In the genomic region with DNA sequence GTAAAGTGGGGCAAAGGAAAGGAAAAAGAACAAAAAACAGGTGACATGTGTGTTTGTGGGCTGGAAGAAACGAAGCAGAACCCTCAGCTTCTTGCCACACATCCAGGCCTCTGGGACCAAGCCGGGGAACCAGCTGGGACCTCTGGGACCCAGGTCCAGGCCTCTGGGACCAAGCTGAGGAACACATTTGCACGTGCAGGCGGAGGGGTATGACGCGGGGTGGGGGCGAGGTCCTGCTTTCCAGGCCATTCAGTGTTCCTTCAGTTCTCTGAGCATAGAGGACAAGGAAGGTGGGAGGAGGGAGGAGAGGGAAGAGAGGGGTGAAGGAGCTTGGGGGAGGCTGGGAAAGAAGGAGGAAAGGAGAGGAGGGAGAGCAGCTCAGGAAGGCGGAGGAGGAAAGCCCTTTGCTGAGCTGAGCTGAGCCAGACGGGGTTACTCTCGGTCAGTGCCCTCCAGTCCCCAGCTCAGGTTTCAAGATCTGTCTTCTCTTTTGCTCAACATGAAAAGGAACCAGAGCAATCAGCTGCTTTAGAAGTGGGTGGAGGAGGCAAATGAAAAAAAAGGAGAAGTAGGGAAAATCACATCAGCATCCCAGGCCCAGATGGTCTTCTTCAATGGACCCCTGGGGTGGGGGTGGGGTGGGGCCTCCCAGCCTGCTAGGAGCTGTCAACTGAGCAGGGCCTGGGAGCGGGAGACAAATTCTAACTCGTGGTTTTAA, we compare ENCODE assay signal across 8 cellular contexts. TPM values are rescaled to one million over a fixed set of nuclear protein-coding genes. Genes with fewer than 3 reads are reported as not detected.
DNase-seq lines count a peak whose midpoint lies in the region; ATAC-seq and TF ChIP-seq lines count a peak whose summit lies in the region.

No MANE protein-coding gene starts in this region.

- TF ChIP-seq CTCF in epithelial cell of proximal tubule (conservative IDR thresholded peaks at IDR 0.05; ENCODE audit: low read depth, low read length), result no peak

- no peaks in the 10 kb centered on the region for H3K4me1 ChIP-seq in naive thymus-derived CD4-positive, alpha-beta T cell (ENCODE audit: control insufficient read depth in 2 of 2, insufficient read depth in 2 of 2, low read length in 2 of 2)

- peaks cover 0 to 11% (median 0%) of the 10 kb centered on the region in 3 experiments for H3K36me3 ChIP-seq in naive thymus-derived CD4-positive, alpha-beta T cell (ENCODE audit: control insufficient read depth in 2 of 3, insufficient read depth in 3 of 3, low read length in 3 of 3)

- peaks cover 0 to 15% (median 3%) of the 10 kb centered on the region in 7 donors for H3K4me1 Mint-ChIP-seq in naive thymus-derived CD4-positive, alpha-beta T cell
- H3K4me1 Mint-ChIP-seq in activated T-cell treated with anti-CD3 and anti-CD28 coated beads, Interleukin-2, amount 50 U/mL, for 72 hours (ENCODE audit: low read depth), result peaks cover 7% of the 10 kb centered on the region

- no peak overlapping the region for H3K4me3 ChIP-seq in epithelial cell of proximal tubule (ENCODE audit: low read depth, low read length)
- H3K4me3 ChIP-seq in naive thymus-derived CD4-positive, alpha-beta T cell (ENCODE audit: low read length), result no peak overlapping the region

- POLR2A ChIA-PET in naive thymus-derived CD4-positive, alpha-beta T cell (lab: Charles Lee), result no interaction called here

- ATAC-seq in GM21390 (IDR thresholded peaks at IDR 0.05; ENCODE audit: unreplicated experiment), result peak; percentile 98
- ATAC-seq in HG03565 (IDR thresholded peaks at IDR 0.05; ENCODE audit: unreplicated experiment), result peak; percentile 82
- ATAC-seq in naive thymus-derived CD4-positive, alpha-beta T cell, result peak; percentile 74
- no peak for ATAC-seq in activated T-cell treated with anti-CD3 and anti-CD28 coated beads, Interleukin-2, amount 50 U/mL, for 72 hours (replicated peaks in 1 of 2)

- H3K27ac Mint-ChIP-seq in naive thymus-derived CD4-positive, alpha-beta T cell, result peak overlapping the region in 1 of 9 donors; percentile 60
- H3K27ac Mint-ChIP-seq in activated T-cell treated with anti-CD3 and anti-CD28 coated beads, Interleukin-2, amount 50 U/mL, for 72 hours, result no peak overlapping the region

- H3K9me3 ChIP-seq in naive thymus-derived CD4-positive, alpha-beta T cell (ENCODE audit: control insufficient read depth in 2 of 3, low read length in 3 of 3), result no peaks in the 10 kb centered on the region

- H3K27ac ChIP-seq in naive thymus-derived CD4-positive, alpha-beta T cell (ENCODE audit: low read depth, low read length), result no peak overlapping the region

- no peaks in the 10 kb centered on the region for H3K9me3 Mint-ChIP-seq in naive thymus-derived CD4-positive, alpha-beta T cell
- no peaks in the 10 kb centered on the region for H3K9me3 Mint-ChIP-seq in activated T-cell treated with anti-CD3 and anti-CD28 coated beads, Interleukin-2, amount 50 U/mL, for 72 hours

- CTCF ChIA-PET in naive thymus-derived CD4-positive, alpha-beta T cell (lab: Charles Lee), result no interaction called here

- H3K27me3 Mint-ChIP-seq in naive thymus-derived CD4-positive, alpha-beta T cell, result no peaks in the 10 kb centered on the region
- H3K27me3 Mint-ChIP-seq in activated T-cell treated with anti-CD3 and anti-CD28 coated beads, Interleukin-2, amount 50 U/mL, for 72 hours (ENCODE audit: low read depth), result no peaks in the 10 kb centered on the region

- in situ Hi-C loops in Caki2 (cut with HindIII; ENCODE audit: low pct_unique_long_range_greater_than_20kb, low sequenced_read_pairs), result no loop called here

- intact Hi-C loops in naive thymus-derived CD4-positive, alpha-beta T cell (cut with micrococcal nuclease), result no loop called here

- no peak overlapping the region for H3K4me3 Mint-ChIP-seq in naive thymus-derived CD4-positive, alpha-beta T cell
- no peak overlapping the region for H3K4me3 Mint-ChIP-seq in activated T-cell treated with anti-CD3 and anti-CD28 coated beads, Interleukin-2, amount 50 U/mL, for 72 hours

- no peaks in the 10 kb centered on the region for H3K27me3 ChIP-seq in naive thymus-derived CD4-positive, alpha-beta T cell (ENCODE audit: control insufficient read depth in 2 of 2, insufficient read depth in 2 of 2, low read length in 2 of 2)

- peaks cover 0 to 33% (median 11%) of the 10 kb centered on the region in 5 donors for H3K36me3 Mint-ChIP-seq in naive thymus-derived CD4-positive, alpha-beta T cell
- no peaks in the 10 kb centered on the region for H3K36me3 Mint-ChIP-seq in activated T-cell treated with anti-CD3 and anti-CD28 coated beads, Interleukin-2, amount 50 U/mL, for 72 hours (ENCODE audit: insufficient read depth in 2 of 2)

- DNase-seq in Caki2 (ENCODE audit: low read depth) (peak; percentile 52), RPMI7951 (ENCODE audit: low read depth) (peak; percentile 93), epithelial cell of proximal tubule (ENCODE audit: low read depth) (peak; percentile 32)
- no peak for DNase-seq in naive thymus-derived CD4-positive, alpha-beta T cell
- no peak for DNase-seq in activated T-cell treated with anti-CD3 and anti-CD28 coated beads, Interleukin-2, amount 50 U/mL, for 72 hours
- DNase-seq in activated CD4-positive, alpha-beta T cell treated with anti-CD3 and anti-CD28 coated beads for 48 hours, result no peak

RNA-seq across cellular contexts. Expression of a gene that starts 59.1 kb away (rescaled TPM):
- 25.4 and 27.4 TPM in 2 replicates for total RNA-seq in Caki2 (2014; rRNA removed; shearing (Covaris generic); ENCODE audit: low replicate concordance)
- total RNA-seq in RPMI7951 (2014; rRNA removed; shearing (Covaris generic)), result 20.8 TPM in 2 replicates
- total RNA-seq in epithelial cell of proximal tubule, result 8.9 and 13.7 TPM in 2 replicates
- total RNA-seq in naive thymus-derived CD4-positive, alpha-beta T cell, result 10 to 100 TPM in 2 of 5 experiments, 1 to 10 TPM in 2, under 1 TPM in 1; 0.58 to 19.4 (median 1.1) TPM
- polyA plus RNA-seq in naive thymus-derived CD4-positive, alpha-beta T cell, result under 1 TPM; 0.25 to 0.56 TPM
- total RNA-seq in activated T-cell treated with anti-CD3 and anti-CD28 coated beads, Interleukin-2, amount 50 U/mL, for 72 hours, result 10 to 100 TPM; 12.4 to 19.5 TPM

Comparison
In these comparisons a context has a peak if more than half of its experiments do, and no peak if none do; other contexts are left out.
1. DNase-seq: peak in Caki2 (single experiment), RPMI7951 (single experiment) and epithelial cell of proximal tubule (single experiment); none in naive thymus-derived CD4-positive, alpha-beta T cell (0 of 9), activated T-cell treated with anti-CD3 and anti-CD28 coated beads, Interleukin-2, amount 50 U/mL, for 72 hours (0 of 2) and activated CD4-positive, alpha-beta T cell treated with anti-CD3 and anti-CD28 coated beads for 48 hours (single experiment).
2. ATAC-seq: peak in GM21390 (single experiment), HG03565 (single experiment) and naive thymus-derived CD4-positive, alpha-beta T cell (single experiment); none in activated T-cell treated with anti-CD3 and anti-CD28 coated beads, Interleukin-2, amount 50 U/mL, for 72 hours (0 of 2).